14 cellular contexts compared by ENCODE assay signal in the genomic region with DNA sequence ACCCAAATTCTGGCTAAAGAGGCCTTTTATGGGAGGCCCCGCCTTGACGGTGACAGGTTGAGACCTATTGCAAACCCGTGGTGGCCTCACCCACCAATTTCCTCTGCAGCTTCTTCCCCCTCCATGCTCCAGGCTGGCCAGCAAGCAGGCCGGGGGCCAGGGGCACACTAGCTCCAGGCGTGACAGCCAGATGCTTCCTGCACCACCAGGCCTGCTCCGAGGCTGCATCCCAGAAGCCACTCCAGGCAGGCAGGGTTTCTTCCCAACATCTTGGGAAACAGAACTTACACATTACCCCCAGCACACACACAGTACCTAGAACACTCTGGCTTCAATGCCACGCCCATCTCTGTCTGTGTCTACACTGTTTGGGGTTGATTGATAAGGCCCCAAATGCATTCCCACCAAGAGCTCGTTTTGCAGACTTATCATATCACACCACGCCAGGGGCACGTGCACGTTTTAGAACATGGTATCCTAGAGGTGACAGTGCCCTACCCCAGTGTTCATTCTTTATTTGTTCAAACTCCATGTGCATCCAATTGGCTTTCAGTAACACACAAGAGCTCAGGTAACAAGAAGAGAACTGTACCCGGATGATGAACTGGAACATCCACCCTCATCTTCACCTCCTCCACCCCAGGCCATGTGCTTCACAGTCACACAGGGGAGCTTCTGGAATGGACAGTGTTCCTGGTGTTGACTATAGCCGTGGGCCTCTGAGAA.
DNase-seq lines count a peak whose midpoint lies in the region; ATAC-seq and TF ChIP-seq lines count a peak whose summit lies in the region.
"Had no signal": no experiment of that assay in that cellular context is flagged by ENCODE, and none has a peak within 500 bp of the region (broad histone marks: within the 10 kb centered on the region; RNA-seq: fewer than 3 reads in every experiment).

No MANE protein-coding gene starts in this region.

- no peaks in the 10 kb centered on the region for H3K9me3 Mint-ChIP-seq in naive thymus-derived CD4-positive, alpha-beta T cell
- no peaks in the 10 kb centered on the region for H3K9me3 Mint-ChIP-seq in endodermal cell
- H3K9me3 Mint-ChIP-seq: activated T-cell treated with anti-CD3 and anti-CD28 coated beads, Interleukin-2, amount 50 U/mL, for 72 hours had no signal

- 79 to 92% methylated on average over 4 to 13 of the region's 13 CpGs for WGBS in endodermal cell (ENCODE audit: insufficient coverage in 1 of 2, insufficient read length in 1 of 2), 2 experiments

- TF ChIP-seq CTCF in A673 (conservative IDR thresholded peaks at IDR 0.05; ENCODE audit: low read depth, low read length) (no peak), colonic mucosa (IDR thresholded peaks at IDR 0.05) (no peak), endodermal cell (conservative IDR thresholded peaks at IDR 0.05) (no peak)

- H3K36me3 ChIP-seq in A673 (ENCODE audit: insufficient read depth, low read length, poor library complexity, severe bottlenecking) (no peaks in the 10 kb centered on the region), colonic mucosa (no peaks in the 10 kb centered on the region), endodermal cell (ENCODE audit: control insufficient read depth, insufficient read depth, low read length) (no peaks in the 10 kb centered on the region)
- H3K36me3 ChIP-seq in naive thymus-derived CD4-positive, alpha-beta T cell (ENCODE audit: control insufficient read depth in 2 of 3, insufficient read depth in 3 of 3, low read length in 3 of 3): no peaks in the 10 kb centered on the region
- H3K36me3 ChIP-seq: SJCRH30 had no signal

- H3K4me3 ChIP-seq in A673 (ENCODE audit: low read depth, low read length, poor library complexity, severe bottlenecking) (no peak overlapping the region), colonic mucosa (no peak overlapping the region), endodermal cell (ENCODE audit: low read length) (no peak overlapping the region)
- no peak overlapping the region for H3K4me3 ChIP-seq in naive thymus-derived CD4-positive, alpha-beta T cell (ENCODE audit: low read length)
- H3K4me3 ChIP-seq: SJCRH30, testis had no signal

- intact Hi-C loops in A673 (cut with micrococcal nuclease; ENCODE audit: unreplicated experiment) (no loop called here), colonic mucosa (cut with DNase I) (no loop called here)
- intact Hi-C loops in naive thymus-derived CD4-positive, alpha-beta T cell (cut with micrococcal nuclease): no loop called here

- no peaks in the 10 kb centered on the region for H3K27me3 ChIP-seq in A673 (replicated peaks; ENCODE audit: insufficient read depth, low read depth, low read length, poor library complexity)
- H3K27me3 ChIP-seq in naive thymus-derived CD4-positive, alpha-beta T cell (ENCODE audit: control insufficient read depth in 2 of 2, insufficient read depth in 2 of 2, low read length in 2 of 2): no peaks in the 10 kb centered on the region
- no peaks in the 10 kb centered on the region for H3K27me3 ChIP-seq in colonic mucosa
- peaks cover 59% of the 10 kb centered on the region for H3K27me3 ChIP-seq in endodermal cell (ENCODE audit: control insufficient read depth, insufficient read depth, low read length, poor library complexity, severe bottlenecking)
- H3K27me3 ChIP-seq: SJCRH30, testis had no signal

- H3K27me3 Mint-ChIP-seq in naive thymus-derived CD4-positive, alpha-beta T cell: peaks cover 0 to 4% (median 0%) of the 10 kb centered on the region in 5 donors
- H3K27me3 Mint-ChIP-seq in endodermal cell (ENCODE audit: insufficient read depth): peaks cover 84% of the 10 kb centered on the region

- H3K4me3 Mint-ChIP-seq in naive thymus-derived CD4-positive, alpha-beta T cell: no peak overlapping the region
- no peak overlapping the region for H3K4me3 Mint-ChIP-seq in endodermal cell
- H3K4me3 Mint-ChIP-seq: activated T-cell treated with anti-CD3 and anti-CD28 coated beads, Interleukin-2, amount 50 U/mL, for 72 hours had no signal

- H3K4me1 ChIP-seq in A673 (ENCODE audit: insufficient read depth, low read length, poor library complexity, severe bottlenecking) (no peaks in the 10 kb centered on the region), colonic mucosa (peaks cover 8% of the 10 kb centered on the region), endodermal cell (ENCODE audit: control insufficient read depth, insufficient read depth, low read length) (peaks cover 4% of the 10 kb centered on the region)
- no peaks in the 10 kb centered on the region for H3K4me1 ChIP-seq in naive thymus-derived CD4-positive, alpha-beta T cell (ENCODE audit: control insufficient read depth in 2 of 2, insufficient read depth in 2 of 2, low read length in 2 of 2)
- H3K4me1 ChIP-seq: SJCRH30 had no signal

- H3K27ac ChIP-seq in A673 (ENCODE audit: low read depth, low read length, poor library complexity, severe bottlenecking) (peak overlapping the region; percentile 5), colonic mucosa (no peak overlapping the region), endodermal cell (ENCODE audit: low read depth, low read length) (no peak overlapping the region)
- H3K27ac ChIP-seq in naive thymus-derived CD4-positive, alpha-beta T cell (ENCODE audit: low read depth, low read length): no peak overlapping the region
- H3K27ac ChIP-seq: SJCRH30, testis had no signal

- no peak overlapping the region for H3K27ac Mint-ChIP-seq in naive thymus-derived CD4-positive, alpha-beta T cell
- H3K27ac Mint-ChIP-seq in endodermal cell: no peak overlapping the region
- H3K27ac Mint-ChIP-seq: activated T-cell treated with anti-CD3 and anti-CD28 coated beads, Interleukin-2, amount 50 U/mL, for 72 hours had no signal

- CTCF ChIA-PET in A673 (lab: Charles Lee): interaction anchor here (0.6 kb wide), 1 partner anchor 161 kb away, joined by 9 read pairs; no protein-coding TSS in a partner anchor
- CTCF ChIA-PET in naive thymus-derived CD4-positive, alpha-beta T cell (lab: Charles Lee): no interaction called here

- peak; percentile 52 for ATAC-seq in naive thymus-derived CD4-positive, alpha-beta T cell
- no peak for ATAC-seq in HG03432 (IDR thresholded peaks at IDR 0.05; ENCODE audit: unreplicated experiment)

- DNase-seq in A673 (ENCODE audit: low spot score): no peak
- DNase-seq in MV-4-11 (lab: John Stamatoyannopoulos, UW): peak; percentile 75
- DNase-seq in globus pallidus (ENCODE audit: low spot score): peak; percentile 29
- no peak for DNase-seq in naive thymus-derived CD4-positive, alpha-beta T cell
- DNase-seq in mucosa of gallbladder (ENCODE audit: low spot score): no peak
- no peak for DNase-seq in colonic mucosa
- DNase-seq in endodermal cell: no peak
- DNase-seq: activated CD4-positive, CD25-positive, alpha-beta regulatory T cell treated with anti-CD3 and anti-CD28 coated beads, Interleukin-2, amount 50 U/mL, for 72 hours; activated T-cell treated with anti-CD3 and anti-CD28 coated beads, Interleukin-2, amount 50 U/mL, for 72 hours; NCI-H1092 treated with DMSO at 0.1 percent for 48 hours; NCI-H524 treated with DMSO at 0.1 percent for 48 hours; SJCRH30 had no signal

- no peaks in the 10 kb centered on the region for H3K36me3 Mint-ChIP-seq in naive thymus-derived CD4-positive, alpha-beta T cell
- no peaks in the 10 kb centered on the region for H3K36me3 Mint-ChIP-seq in endodermal cell (ENCODE audit: low read depth)

- POLR2A ChIA-PET in A673 (lab: Charles Lee; ENCODE audit: low non-redundant PET): no interaction called here
- POLR2A ChIA-PET in naive thymus-derived CD4-positive, alpha-beta T cell (lab: Charles Lee): no interaction called here

- H3K9ac ChIP-seq in colonic mucosa (ENCODE audit: low read depth in 2 of 2, low read length in 2 of 2) (peak overlapping the region in 1 of 2 donors; percentile 14), endodermal cell (ENCODE audit: extremely low read depth, low read length, poor library complexity, severe bottlenecking) (no peak overlapping the region)

- no TSS peak for BruUV-seq in A673 (replicated peaks; lab: Mats Ljungman, UMichigan)

- peaks cover 0 to 8% (median 0%) of the 10 kb centered on the region in 7 donors for H3K4me1 Mint-ChIP-seq in naive thymus-derived CD4-positive, alpha-beta T cell
- H3K4me1 Mint-ChIP-seq in endodermal cell: peaks cover 17% of the 10 kb centered on the region

- H3K9me3 ChIP-seq in A673 (ENCODE audit: low read depth, low read length, poor library complexity, severe bottlenecking): no peaks in the 10 kb centered on the region
- H3K9me3 ChIP-seq in naive thymus-derived CD4-positive, alpha-beta T cell (ENCODE audit: control insufficient read depth in 2 of 3, low read length in 3 of 3): no peaks in the 10 kb centered on the region
- no peaks in the 10 kb centered on the region for H3K9me3 ChIP-seq in colonic mucosa
- H3K9me3 ChIP-seq in endodermal cell (ENCODE audit: control insufficient read depth, low read length): no peaks in the 10 kb centered on the region
- H3K9me3 ChIP-seq: SJCRH30, testis had no signal

Comparison
In these comparisons a context has a peak if more than half of its experiments do, and no peak if none do; other contexts are left out.
1. DNase-seq: peak in MV-4-11 (single experiment) and globus pallidus (single experiment); none in A673 (single experiment), naive thymus-derived CD4-positive, alpha-beta T cell (0 of 9), mucosa of gallbladder (single experiment), colonic mucosa (single experiment) and endodermal cell (single experiment).